Comparison of ENCODE assay signal across 7 cellular contexts in the genomic region with DNA sequence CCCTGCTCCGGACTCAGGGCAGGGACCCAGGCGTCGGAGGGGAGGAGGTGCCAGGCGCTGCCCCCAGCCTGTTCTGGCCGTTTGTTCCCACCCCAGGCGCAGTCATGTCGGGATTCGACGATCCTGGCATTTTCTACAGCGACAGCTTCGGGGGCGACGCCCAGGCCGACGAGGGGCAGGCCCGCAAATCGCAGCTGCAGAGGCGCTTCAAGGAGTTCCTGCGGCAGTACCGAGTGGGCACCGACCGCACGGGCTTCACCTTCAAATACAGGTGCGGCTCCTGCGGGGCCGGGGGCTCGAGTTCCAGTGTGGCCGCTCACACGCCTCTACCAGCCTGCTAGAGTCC. TPM values are rescaled to one million over a fixed set of nuclear protein-coding genes. Genes with fewer than 3 reads are reported as not detected.
DNase-seq lines count a peak whose midpoint lies in the region; ATAC-seq, FAIRE-seq and TF ChIP-seq lines count a peak whose summit lies in the region.

No MANE protein-coding gene starts in this region.

- peaks cover 0 to 14% of the 10 kb centered on the region in 2 donors for H3K4me1 ChIP-seq in right atrium auricular region
- H3K4me1 ChIP-seq in small intestine (ENCODE audit: control insufficient read depth in 2 of 2, insufficient read depth in 1 of 2, low read depth in 1 of 2, low read length in 1 of 2): no peaks in the 10 kb centered on the region

- TF ChIP-seq CTCF in right atrium auricular region (IDR thresholded peaks at IDR 0.05): no peak

- no peak for FAIRE-seq in small intestine (lab: Jason Lieb, UNC)

- 0 to 1% (median 0%) methylated on average over 27 to 29 of the region's 29 CpGs for WGBS in small intestine, 3 donors

- H3K4me3 ChIP-seq in right atrium auricular region: peak overlapping the region; percentile 68 to 76
- peak overlapping the region; percentile 90 to 91 for H3K4me3 ChIP-seq in small intestine (ENCODE audit: low read depth in 1 of 2, low read length in 2 of 2)

- no peaks in the 10 kb centered on the region for H3K27me3 Mint-ChIP-seq in activated T-helper 17 cell treated with anti-CD3 and anti-CD28 coated beads, Interleukin-2, amount 50 U/mL, for 72 hours

- DNase-seq in right atrium auricular region (ENCODE audit: low spot score): no peak
- DNase-seq in small intestine: no peak
- no peak for DNase-seq in superior temporal gyrus (ENCODE audit: extremely low spot score)

- peak overlapping the region; percentile 96 for H3K27ac Mint-ChIP-seq in activated T-helper 17 cell treated with anti-CD3 and anti-CD28 coated beads, Interleukin-2, amount 50 U/mL, for 72 hours

- H3K9me3 ChIP-seq in right atrium auricular region (no peaks in the 10 kb centered on the region), small intestine (ENCODE audit: control insufficient read depth, low read depth) (no peaks in the 10 kb centered on the region)

- H3K27me3 ChIP-seq in right atrium auricular region (no peaks in the 10 kb centered on the region), small intestine (ENCODE audit: control insufficient read depth in 2 of 2, insufficient read depth in 2 of 2, low read length in 2 of 2) (no peaks in the 10 kb centered on the region)

- peak overlapping the region in 1 of 2 donors; percentile 41 for H3K27ac ChIP-seq in right atrium auricular region
- H3K27ac ChIP-seq in small intestine (ENCODE audit: low read depth in 1 of 2, low read length in 1 of 2): peak overlapping the region in 1 of 2 donors; percentile 75

- peaks cover 60% of the 10 kb centered on the region for H3K36me3 Mint-ChIP-seq in activated T-helper 17 cell treated with anti-CD3 and anti-CD28 coated beads, Interleukin-2, amount 50 U/mL, for 72 hours (ENCODE audit: low read depth)

- ATAC-seq in GM18909 (IDR thresholded peaks at IDR 0.05; ENCODE audit: poor library complexity, unreplicated experiment) (peak; percentile 25), HG03159 (IDR thresholded peaks at IDR 0.05; ENCODE audit: unreplicated experiment) (peak; percentile 19), HG02588 (IDR thresholded peaks at IDR 0.05; ENCODE audit: unreplicated experiment) (no peak)
- peak; percentile 10 for ATAC-seq in activated T-helper 17 cell treated with anti-CD3 and anti-CD28 coated beads, Interleukin-2, amount 50 U/mL, for 72 hours (replicated peaks)

- H3K9me3 Mint-ChIP-seq in activated T-helper 17 cell treated with anti-CD3 and anti-CD28 coated beads, Interleukin-2, amount 50 U/mL, for 72 hours: no peaks in the 10 kb centered on the region

- H3K4me1 Mint-ChIP-seq in activated T-helper 17 cell treated with anti-CD3 and anti-CD28 coated beads, Interleukin-2, amount 50 U/mL, for 72 hours: peaks cover 9% of the 10 kb centered on the region

- no peaks in the 10 kb centered on the region for H3K36me3 ChIP-seq in right atrium auricular region
- no peaks in the 10 kb centered on the region for H3K36me3 ChIP-seq in small intestine (ENCODE audit: control insufficient read depth in 2 of 2, insufficient read depth in 2 of 2, low read length in 2 of 2)

- peak overlapping the region; percentile 98 for H3K4me3 Mint-ChIP-seq in activated T-helper 17 cell treated with anti-CD3 and anti-CD28 coated beads, Interleukin-2, amount 50 U/mL, for 72 hours

RNA-seq across cellular contexts. Expression of a gene that starts 0.4 kb away (rescaled TPM):
- total RNA-seq in activated T-helper 17 cell treated with anti-CD3 and anti-CD28 coated beads, Interleukin-2, amount 50 U/mL, for 72 hours: 100 to 1,000 TPM; 124 to 273 TPM
- total RNA-seq in right atrium auricular region: 1 to 10 TPM; 5.3 to 6.8 TPM
- 10 to 100 TPM in 1 of 3 donors, 1 to 10 TPM in 2; 5.6 to 31.8 (median 6.5) TPM for polyA plus RNA-seq in small intestine

RNA-seq across cellular contexts. Expression of a gene that starts 19.4 kb away (rescaled TPM):
- 1 to 10 TPM; 3.5 to 7.3 TPM for total RNA-seq in activated T-helper 17 cell treated with anti-CD3 and anti-CD28 coated beads, Interleukin-2, amount 50 U/mL, for 72 hours
- 10 to 100 TPM in 1 of 2 donors, 1 to 10 TPM in 1; 1.9 to 11.1 TPM for total RNA-seq in right atrium auricular region
- polyA plus RNA-seq in small intestine: 100 to 1,000 TPM in 1 of 3 donors, 10 to 100 TPM in 2; 22.3 to 119 (median 91.0) TPM

Comparison
In these comparisons a context has a peak if more than half of its experiments do, and no peak if none do; other contexts are left out.
1. RNA of a gene that starts 0.4 kb away (total RNA-seq): 124 to 273 TPM in activated T-helper 17 cell treated with anti-CD3 and anti-CD28 coated beads, Interleukin-2, amount 50 U/mL, for 72 hours; 5.3 to 6.8 TPM in right atrium auricular region; every median in the first group is over 10 times any median in the second.